Comparison of ENCODE assay signal across 20 cellular contexts in the genomic region with DNA sequence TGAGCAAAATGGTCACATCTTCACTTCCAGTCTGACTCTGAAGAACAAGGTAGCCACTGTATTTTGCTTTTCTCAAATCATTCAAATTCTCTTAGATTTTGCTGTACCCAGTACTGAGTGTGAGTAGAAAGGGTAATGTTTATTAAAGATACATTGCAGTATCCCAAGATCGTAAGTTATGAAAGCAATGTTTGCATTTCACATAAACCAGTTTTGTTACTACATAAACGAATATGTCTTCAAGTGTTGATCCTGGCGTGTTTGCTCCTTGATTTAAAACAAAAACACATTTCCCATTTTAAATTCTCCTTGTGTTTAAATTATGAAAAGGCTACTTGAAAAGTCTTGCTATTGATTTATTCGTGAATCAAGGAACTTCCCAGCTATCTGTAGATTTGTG.
"Had no signal": no experiment of that assay in that cellular context is flagged by ENCODE, and none has a peak within 500 bp of the region (broad histone marks: within the 10 kb centered on the region; RNA-seq: fewer than 3 reads in every experiment).

No MANE protein-coding gene starts in this region.

- H3K27ac ChIP-seq: epithelial cell of prostate, gastroesophageal sphincter, thoracic aorta, vagina, VCaP had no signal

- H3K27me3 Mint-ChIP-seq: activated naive CD4-positive, alpha-beta T cell treated with anti-CD3 and anti-CD28 coated beads, Interleukin-2, amount 50 U/mL, for 24 hours; T-cell; type B pancreatic cell had no signal

- H3K27ac Mint-ChIP-seq: activated naive CD4-positive, alpha-beta T cell treated with anti-CD3 and anti-CD28 coated beads, Interleukin-2, amount 50 U/mL, for 24 hours; T-helper 2 cell treated with Interferon-gamma antibody and Interleukin-4, amounts not matched to agents 5 μg/mL and 100 μg/mL, for 36 hours; type B pancreatic cell had no signal

- DNase-seq: activated CD4-positive, alpha-beta T cell treated with anti-CD3 and anti-CD28 coated beads, Interleukin-2, amount 50 U/mL, for 1 hour; activated CD4-positive, CD25-positive, alpha-beta regulatory T cell treated with anti-CD3 and anti-CD28 coated beads, Interleukin-2, amount 50 U/mL, for 72 hours; activated gamma-delta T cell; activated T-cell treated with anti-CD3 and anti-CD28 coated beads, Interleukin-2, amount 50 U/mL, for 4 hours; islet precursor cell; left cardiac atrium; mucosa of descending colon; sigmoid colon; stimulated activated CD4-positive, alpha-beta T cell treated with anti-CD3 and anti-CD28 coated beads, Interleukin-15, amount 100 ng/mL, for 24 hours; stimulated activated naive CD4-positive, alpha-beta T cell; T-cell had no signal

- H3K4me3 ChIP-seq: gastroesophageal sphincter, mucosa of descending colon, sigmoid colon, smooth muscle cell, thoracic aorta, vagina had no signal

- H3K27me3 ChIP-seq: gastroesophageal sphincter, sigmoid colon, vagina had no signal

- H3K9me3 ChIP-seq: gastroesophageal sphincter, mucosa of descending colon, sigmoid colon, thoracic aorta, vagina had no signal

- H3K9me3 Mint-ChIP-seq: activated naive CD4-positive, alpha-beta T cell treated with anti-CD3 and anti-CD28 coated beads, Interleukin-2, amount 50 U/mL, for 24 hours; activated T-cell treated with anti-CD3 and anti-CD28 coated beads, Interleukin-2, amount 50 U/mL, for 4 hours; T-cell had no signal

- ATAC-seq: gastroesophageal sphincter, left cardiac atrium had no signal

- H3K36me3 ChIP-seq: gastroesophageal sphincter, sigmoid colon, thoracic aorta, vagina had no signal

- H3K4me3 Mint-ChIP-seq: activated naive CD4-positive, alpha-beta T cell treated with anti-CD3 and anti-CD28 coated beads, Interleukin-2, amount 50 U/mL, for 24 hours; activated T-cell treated with anti-CD3 and anti-CD28 coated beads, Interleukin-2, amount 50 U/mL, for 4 hours; type B pancreatic cell had no signal
